11 cellular contexts compared by ENCODE assay signal in the genomic region with DNA sequence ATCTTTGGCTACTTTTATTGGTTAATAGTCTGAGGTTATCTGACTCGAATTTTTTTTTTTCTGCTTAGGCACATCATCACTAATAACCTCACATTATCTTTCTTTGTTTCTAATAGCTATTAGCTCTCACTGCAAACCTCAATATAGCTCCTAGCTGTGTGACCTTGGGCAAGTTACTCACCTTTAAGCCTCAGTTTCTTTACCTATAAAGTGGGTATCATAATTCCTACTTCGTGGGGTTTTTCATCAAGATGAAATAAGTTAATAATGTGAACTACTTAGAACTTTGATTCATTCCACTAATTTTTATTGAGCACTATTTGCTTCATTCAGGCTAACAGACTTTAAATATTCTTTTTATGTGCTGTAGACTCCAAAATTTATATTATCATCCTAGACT.
"Had no signal": no experiment of that assay in that cellular context is flagged by ENCODE, and none has a peak within 500 bp of the region (broad histone marks: within the 10 kb centered on the region; RNA-seq: fewer than 3 reads in every experiment).

No MANE protein-coding gene starts in this region.

- DNase-seq: GM23248, GOT3, H7, H9, HCEC 1CT, HFFc6 had no signal

- H3K4me2 ChIP-seq: GM23338 had no signal

- H3K4me1 ChIP-seq: HAP-1 had no signal

- H3K9me3 ChIP-seq: HAP-1 had no signal

- ATAC-seq: GM23338, HCT116 had no signal

- H3K9me3 Mint-ChIP-seq: GM23338, H9, HFFc6 had no signal

- H3K4me3 Mint-ChIP-seq: GM23338, H9, HFFc6 had no signal

- H3K4me1 Mint-ChIP-seq: GM23338, H9 had no signal

- H3K27ac Mint-ChIP-seq: GM23338, H9, HFFc6 had no signal

- H2AFZ ChIP-seq: GM23248, GM23338 had no signal

- FAIRE-seq: H1, H54 had no signal

- H3K9ac ChIP-seq: GM23248 had no signal

- H3K4me3 ChIP-seq: GM23248, GM23338, HAP-1 had no signal

- H3K27ac ChIP-seq: GM23248 had no signal
